Comparison of ENCODE assay signal across 8 cellular contexts in genomic region chr10:73097305-73097670, GRCh38. TPM values are rescaled to one million over a fixed set of nuclear protein-coding genes. Genes with fewer than 3 reads are reported as not detected.
DNase-seq lines count a peak whose midpoint lies in the region; ATAC-seq and TF ChIP-seq lines count a peak whose summit lies in the region.

No MANE protein-coding gene starts in this region.

- peaks cover 42% of the 10 kb centered on the region for H3K4me1 Mint-ChIP-seq in activated T-helper 1 cell treated with anti-CD3 and anti-CD28 coated beads, Interleukin-12 subunit alpha, Interleukin-12 subunit beta, Interleukin-2, Interleukin-4 antibody, amounts not matched to agents 30 ng/mL and 10 ng/mL and 1 ng/mL, durations not matched to agents 14 hours and 24 hours and 36 hours (ENCODE audit: low read depth)

- H3K36me3 ChIP-seq in heart right ventricle = peaks cover 0 to 21% (median 0%) of the 10 kb centered on the region in 9 donors
- H3K36me3 ChIP-seq in upper lobe of left lung = no peaks in the 10 kb centered on the region

- peaks cover 2% of the 10 kb centered on the region for H3K27me3 Mint-ChIP-seq in activated T-helper 1 cell treated with anti-CD3 and anti-CD28 coated beads, Interleukin-12 subunit alpha, Interleukin-12 subunit beta, Interleukin-2, Interleukin-4 antibody, amounts not matched to agents 30 ng/mL and 10 ng/mL and 1 ng/mL, durations not matched to agents 14 hours and 24 hours and 36 hours (ENCODE audit: insufficient read depth)

- no peak for ATAC-seq in heart right ventricle
- no peak for ATAC-seq in Right ventricle myocardium inferior
- ATAC-seq in upper lobe of left lung (ENCODE audit: low FRiP score in 2 of 2) = no peak

- H3K4me3 ChIP-seq in heart right ventricle = peak overlapping the region in 9 of 10 donors; percentile 76 to 92 (median 85)
- peak overlapping the region; percentile 30 to 81 (median 74) for H3K4me3 ChIP-seq in upper lobe of left lung

- H3K27ac Mint-ChIP-seq in activated T-helper 1 cell treated with anti-CD3 and anti-CD28 coated beads, Interleukin-12 subunit alpha, Interleukin-12 subunit beta, Interleukin-2, Interleukin-4 antibody, amounts not matched to agents 30 ng/mL and 10 ng/mL and 1 ng/mL, durations not matched to agents 14 hours and 24 hours and 36 hours = peak overlapping the region; percentile 94

- no peak for TF ChIP-seq EP300 in upper lobe of left lung (IDR thresholded peaks at IDR 0.05)

- peaks cover 12% of the 10 kb centered on the region for H3K36me3 Mint-ChIP-seq in activated T-helper 1 cell treated with anti-CD3 and anti-CD28 coated beads, Interleukin-12 subunit alpha, Interleukin-12 subunit beta, Interleukin-2, Interleukin-4 antibody, amounts not matched to agents 30 ng/mL and 10 ng/mL and 1 ng/mL, durations not matched to agents 14 hours and 24 hours and 36 hours (ENCODE audit: low read depth)

- 30 to 33% methylated on average over 4 of the region's 4 CpGs for WGBS in heart right ventricle, 2 donors
- 48 to 60% methylated on average over 4 of the region's 4 CpGs for WGBS in upper lobe of left lung, 2 donors

- H3K27ac ChIP-seq in heart right ventricle = peak overlapping the region; percentile 94 to 99 (median 96)
- peak overlapping the region; percentile 99 for H3K27ac ChIP-seq in layer of hippocampus (ENCODE audit: low read depth, low read length)
- peak overlapping the region; percentile 91 to 98 (median 94) for H3K27ac ChIP-seq in upper lobe of left lung

- intact Hi-C loops in heart right ventricle (cut with DNase I) (loop anchor here in 8 of 10 donors (1.0 to 10.0 kb wide), 6 partner anchors 13 to 68 kb away; partner anchors contain the start of genes NUDT13 (in 3 of the 8), ECD (in 1 of the 8) and FAM149B1 (in 1 of the 8)), Right ventricle myocardium inferior (cut with DNase I) (loop anchor here (1.0 to 5.0 kb wide), 3 partner anchors 13 to 60 kb away; partner anchors contain the start of gene NUDT13)
- intact Hi-C loops in activated T-helper 1 cell treated with anti-CD3 and anti-CD28 coated beads, Interleukin-12 subunit alpha, Interleukin-12 subunit beta, Interleukin-2, Interleukin-4 antibody, amounts not matched to agents 30 ng/mL and 10 ng/mL and 1 ng/mL, durations not matched to agents 14 hours and 24 hours and 36 hours (cut with micrococcal nuclease) = loop anchor here (1.0 to 5.0 kb wide), 3 partner anchors 155 to 645 kb away; partner anchors contain the start of genes MICU1, MRPS16 and SEC24C

- H3K9me3 ChIP-seq in heart right ventricle (no peaks in the 10 kb centered on the region), upper lobe of left lung (no peaks in the 10 kb centered on the region)

- H3K4me1 ChIP-seq in heart right ventricle (peaks cover 0 to 45% (median 34%) of the 10 kb centered on the region in 9 donors), upper lobe of left lung (peaks cover 10 to 19% (median 17%) of the 10 kb centered on the region in 4 donors)

- DNase-seq in heart right ventricle = no peak
- no peak for DNase-seq in Right ventricle myocardium inferior (ENCODE audit: missing footprints)
- DNase-seq in activated T-helper 1 cell treated with anti-CD3 and anti-CD28 coated beads, Interleukin-12 subunit alpha, Interleukin-12 subunit beta, Interleukin-2, Interleukin-4 antibody, amounts not matched to agents 30 ng/mL and 10 ng/mL and 1 ng/mL, durations not matched to agents 14 hours and 24 hours and 36 hours (ENCODE audit: low spot score) = no peak
- DNase-seq in upper lobe of left lung = no peak
- DNase-seq in SKM-1 treated with dmso at 0.1 percent for 144 hours (lab: John Stamatoyannopoulos, UW; ENCODE audit: unreplicated experiment) = no peak
- no peak for DNase-seq in HuH-7 (ENCODE audit: low spot score)
- no peak for DNase-seq in NK-92 (lab: John Stamatoyannopoulos, UW; ENCODE audit: unreplicated experiment)

- H3K9me3 Mint-ChIP-seq in activated T-helper 1 cell treated with anti-CD3 and anti-CD28 coated beads, Interleukin-12 subunit alpha, Interleukin-12 subunit beta, Interleukin-2, Interleukin-4 antibody, amounts not matched to agents 30 ng/mL and 10 ng/mL and 1 ng/mL, durations not matched to agents 14 hours and 24 hours and 36 hours = no peaks in the 10 kb centered on the region

- peak overlapping the region; percentile 96 for H3K4me3 Mint-ChIP-seq in activated T-helper 1 cell treated with anti-CD3 and anti-CD28 coated beads, Interleukin-12 subunit alpha, Interleukin-12 subunit beta, Interleukin-2, Interleukin-4 antibody, amounts not matched to agents 30 ng/mL and 10 ng/mL and 1 ng/mL, durations not matched to agents 14 hours and 24 hours and 36 hours

- TF ChIP-seq CTCF in heart right ventricle (IDR thresholded peaks at IDR 0.05) (no peak), upper lobe of left lung (IDR thresholded peaks at IDR 0.05) (no peak)

- no peaks in the 10 kb centered on the region for H3K27me3 ChIP-seq in heart right ventricle
- no peaks in the 10 kb centered on the region for H3K27me3 ChIP-seq in layer of hippocampus (ENCODE audit: control insufficient read depth, insufficient read depth, low read length)
- no peaks in the 10 kb centered on the region for H3K27me3 ChIP-seq in upper lobe of left lung

- no peak for TF ChIP-seq POLR2A in upper lobe of left lung (IDR thresholded peaks at IDR 0.05)

RNA-seq across cellular contexts. Expression of gene P4HA1, which starts 0.6 kb away (rescaled TPM):
- total RNA-seq in heart right ventricle (10 to 100 TPM; 44.4 to 67.3 (median 51.5) TPM), Right ventricle myocardium inferior (77.0 TPM), upper lobe of left lung (10 to 100 TPM; 13.4 to 50.0 (median 29.5) TPM)
- 10 to 100 TPM; 17.3 to 20.8 TPM for polyA plus RNA-seq in heart right ventricle
- 52.8 and 54.5 TPM in 2 replicates for total RNA-seq in activated T-helper 1 cell treated with anti-CD3 and anti-CD28 coated beads, Interleukin-12 subunit alpha, Interleukin-12 subunit beta, Interleukin-2, Interleukin-4 antibody, amounts not matched to agents 30 ng/mL and 10 ng/mL and 1 ng/mL, durations not matched to agents 14 hours and 24 hours and 36 hours

RNA-seq across cellular contexts. Expression of gene NUDT13, which starts 13.0 kb away (rescaled TPM):
- total RNA-seq in heart right ventricle (1 to 10 TPM; 1.8 to 5.2 (median 4.0) TPM), Right ventricle myocardium inferior (3.6 TPM), upper lobe of left lung (1 to 10 TPM; 1.0 to 4.6 (median 2.7) TPM)
- 10 to 100 TPM in 1 of 2 donors, 1 to 10 TPM in 1; 1.4 to 11.0 TPM for polyA plus RNA-seq in heart right ventricle
- total RNA-seq in activated T-helper 1 cell treated with anti-CD3 and anti-CD28 coated beads, Interleukin-12 subunit alpha, Interleukin-12 subunit beta, Interleukin-2, Interleukin-4 antibody, amounts not matched to agents 30 ng/mL and 10 ng/mL and 1 ng/mL, durations not matched to agents 14 hours and 24 hours and 36 hours = 0.81 and 0.83 TPM in 2 replicates
